Comparison of ENCODE assay signal across 23 cellular contexts in genomic region chr3:95226437-95226836, GRCh38.
"Had no signal": no experiment of that assay in that cellular context is flagged by ENCODE, and none has a peak within 500 bp of the region (broad histone marks: within the 10 kb centered on the region; RNA-seq: fewer than 3 reads in every experiment).

No MANE protein-coding gene starts in this region.

- H3K4me1 ChIP-seq: colonic mucosa, esophagus muscularis mucosa, esophagus squamous epithelium, foreskin keratinocyte, gastrocnemius medialis, gastroesophageal sphincter, heart left ventricle had no signal

- H3K27me3 Mint-ChIP-seq: dendritic cell treated with granulocyte-macrophage colony-stimulating factor and Interleukin-4, amounts not matched to agents 40 ng/mL and 50 ng/mL, for 4 days; effector memory CD8-positive, alpha-beta T cell had no signal

- H3K4me1 Mint-ChIP-seq: endodermal cell had no signal

- ATAC-seq: effector memory CD8-positive, alpha-beta T cell; esophagus mucosa; foreskin keratinocyte; gastrocnemius medialis; gastroesophageal sphincter; heart left ventricle had no signal

- H3K27ac Mint-ChIP-seq: dendritic cell treated with granulocyte-macrophage colony-stimulating factor and Interleukin-4, amounts not matched to agents 40 ng/mL and 50 ng/mL, for 4 days; effector memory CD8-positive, alpha-beta T cell; endodermal cell had no signal

- H3K36me3 ChIP-seq: colonic mucosa, esophagus muscularis mucosa, esophagus squamous epithelium, gastrocnemius medialis, gastroesophageal sphincter, heart left ventricle had no signal

- DNase-seq: colonic mucosa; cortex of kidney; dermis blood vessel endothelial cell; dorsolateral prefrontal cortex; effector CD4-positive, alpha-beta T cell; effector CD8-positive, alpha-beta T cell; effector memory CD4-positive, alpha-beta T cell; effector memory CD8-positive, alpha-beta T cell; endodermal cell; esophagus squamous epithelium; foreskin fibroblast; foreskin keratinocyte; foreskin melanocyte; gastrocnemius medialis; glutamatergic neuron; head of caudate nucleus; heart left ventricle had no signal

- H3K9me3 ChIP-seq: colonic mucosa, esophagus muscularis mucosa, gastrocnemius medialis had no signal

- H3K4me3 Mint-ChIP-seq: dendritic cell treated with granulocyte-macrophage colony-stimulating factor and Interleukin-4, amounts not matched to agents 40 ng/mL and 50 ng/mL, for 4 days; effector memory CD8-positive, alpha-beta T cell; endodermal cell had no signal

- H3K4me3 ChIP-seq: colonic mucosa, coronary artery, dorsolateral prefrontal cortex, esophagus muscularis mucosa, esophagus squamous epithelium, gastrocnemius medialis, gastroesophageal sphincter, heart left ventricle had no signal

- H3K27ac ChIP-seq: colonic mucosa, coronary artery, dorsolateral prefrontal cortex, epithelial cell of prostate, esophagus muscularis mucosa, esophagus squamous epithelium, foreskin keratinocyte, gastrocnemius medialis, gastroesophageal sphincter, heart left ventricle had no signal

- H3K27me3 ChIP-seq: colonic mucosa, esophagus muscularis mucosa, esophagus squamous epithelium, foreskin keratinocyte, gastrocnemius medialis, gastroesophageal sphincter, heart left ventricle had no signal
